Comparison of ENCODE assay signal across 10 cellular contexts in the genomic region with DNA sequence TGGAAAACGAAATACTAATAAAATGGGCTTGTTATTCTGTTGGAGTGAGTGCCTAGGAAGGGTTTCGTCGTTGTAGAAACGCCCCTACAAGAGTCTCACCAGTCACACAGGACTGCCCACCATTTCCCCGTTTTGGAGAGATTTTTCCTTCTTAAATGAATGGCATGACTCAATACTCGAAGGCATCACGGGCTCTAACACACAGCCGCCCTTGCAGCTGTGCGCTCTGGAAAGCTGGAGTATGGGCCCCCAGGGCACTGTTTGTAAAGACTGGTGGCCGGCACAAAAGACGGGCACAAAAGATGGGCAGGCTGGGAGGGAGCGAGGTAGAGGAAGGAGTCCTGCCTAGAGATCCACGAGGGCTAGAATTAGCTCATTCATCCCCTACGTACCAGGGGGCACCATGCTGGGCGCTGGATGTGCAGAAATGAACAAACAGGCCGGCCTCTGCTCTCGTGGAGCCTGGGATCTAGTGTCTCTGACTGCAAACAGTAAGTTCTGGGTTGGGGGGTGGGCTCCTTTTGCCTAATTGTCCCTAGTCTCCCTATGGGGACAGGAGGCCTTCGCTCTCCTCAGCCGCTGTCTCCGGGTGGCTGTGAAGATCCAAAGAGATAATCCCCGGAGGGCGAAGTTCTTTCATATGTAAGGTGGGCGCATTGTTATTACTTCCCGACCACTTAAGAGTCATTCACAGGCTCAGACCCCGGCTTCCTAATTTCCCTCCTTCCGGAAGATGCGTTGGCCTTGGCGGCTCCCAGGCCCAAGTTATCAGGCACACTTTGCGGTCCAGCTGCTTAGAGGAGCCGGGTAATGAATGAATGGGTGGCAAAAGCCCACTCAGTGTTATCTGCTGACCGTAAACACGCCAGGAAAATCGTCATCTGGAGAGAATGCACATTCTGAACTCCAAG. TPM values are rescaled to one million over a fixed set of nuclear protein-coding genes. Genes with fewer than 3 reads are reported as not detected.
DNase-seq lines count a peak whose midpoint lies in the region; ATAC-seq and TF ChIP-seq lines count a peak whose summit lies in the region.
"Had no signal": no experiment of that assay in that cellular context is flagged by ENCODE, and none has a peak within 500 bp of the region (broad histone marks: within the 10 kb centered on the region; RNA-seq: fewer than 3 reads in every experiment).

No MANE protein-coding gene starts in this region.

- H3K79me2 ChIP-seq in PC-3 (ENCODE audit: low read length): no peaks in the 10 kb centered on the region

- H3F3A ChIP-seq in PC-3 (ENCODE audit: low read length, unreplicated experiment): no peaks in the 10 kb centered on the region

- H3K4me2 ChIP-seq in PC-3 (ENCODE audit: low read length): no peak overlapping the region

- 9 to 12% methylated on average over 15 to 25 of the region's 33 CpGs for WGBS in mesodermal cell (ENCODE audit: insufficient coverage in 2 of 2), 2 experiments
- WGBS in adrenal gland, 4 donors: 37 to 49% (median 42%) methylated on average over 29 to 33 of the region's 33 CpGs

- CTCF ChIA-PET in PC-3 (lab: Charles Lee): no interaction called here

- DNase-seq in stimulated activated naive CD8-positive, alpha-beta T cell treated with anti-CD3 and anti-CD28 coated beads, Interleukin-15, Interleukin-2, amounts not matched to agents 100 U/mL and 50 U/mL, for 24 hours: no peak
- DNase-seq in chondrocyte (ENCODE audit: low spot score): no peak
- DNase-seq in PC-3: no peak
- no peak for DNase-seq in NCI-H226
- no peak for DNase-seq in kidney glomerular epithelial cell (lab: John Stamatoyannopoulos, UW)
- DNase-seq in adrenal gland: no peak
- DNase-seq: OCI-M1 had no signal

- H3K4me1 ChIP-seq in mesodermal cell (ENCODE audit: control insufficient read depth, insufficient read depth, low read length, poor library complexity, severe bottlenecking) (peaks cover 21% of the 10 kb centered on the region), PC-3 (ENCODE audit: insufficient read depth, low read length) (no peaks in the 10 kb centered on the region; the same call in 1 of the 2 replicates), adrenal gland (replicated peaks in 1 of 2) (peaks cover 3 to 24% of the 10 kb centered on the region in 2 donors)

- POLR2A ChIA-PET in PC-3 (lab: Charles Lee; ENCODE audit: unreplicated experiment): no interaction called here

- H3K4me3 Mint-ChIP-seq in stimulated activated naive CD8-positive, alpha-beta T cell treated with anti-CD3 and anti-CD28 coated beads, Interleukin-15, Interleukin-2, amounts not matched to agents 100 ng/mL and 50 ng/mL, for 24 hours: peak overlapping the region; percentile 44
- peak overlapping the region; percentile 81 for H3K4me3 Mint-ChIP-seq in chondrocyte (ENCODE audit: unreplicated experiment)

- H3K4me3 ChIP-seq in mesodermal cell (ENCODE audit: extremely low read depth, insufficient read depth, low read length, poor library complexity, severe bottlenecking) (peak overlapping the region; percentile 46), PC-3 (ENCODE audit: low read length) (no peak overlapping the region), adrenal gland (no peak overlapping the region)

- H3K27me3 ChIP-seq in PC-3 (ENCODE audit: low read length) (peaks cover 51% of the 10 kb centered on the region), adrenal gland (peaks cover 68% of the 10 kb centered on the region)

- no peaks in the 10 kb centered on the region for H3K9me3 Mint-ChIP-seq in stimulated activated naive CD8-positive, alpha-beta T cell treated with anti-CD3 and anti-CD28 coated beads, Interleukin-15, Interleukin-2, amounts not matched to agents 100 ng/mL and 50 ng/mL, for 24 hours
- no peaks in the 10 kb centered on the region for H3K9me3 Mint-ChIP-seq in chondrocyte (ENCODE audit: low read depth)

- no peak overlapping the region for H3K9ac ChIP-seq in PC-3 (ENCODE audit: low read length)

- H3K9me2 ChIP-seq in PC-3 (replicated peaks; ENCODE audit: low read length): no peaks in the 10 kb centered on the region

- TF ChIP-seq CTCF in chondrocyte (IDR thresholded peaks at IDR 0.05): no peak
- no peak for TF ChIP-seq CTCF in PC-3 (conservative IDR thresholded peaks at IDR 0.05; ENCODE audit: low read depth, low read length)
- no peak for TF ChIP-seq CTCF in adrenal gland (IDR thresholded peaks at IDR 0.05)

- BruUV-seq in PC-3 (replicated peaks; lab: Mats Ljungman, UMichigan): no TSS peak

- no peak overlapping the region for H3K27ac Mint-ChIP-seq in stimulated activated naive CD8-positive, alpha-beta T cell treated with anti-CD3 and anti-CD28 coated beads, Interleukin-15, Interleukin-2, amounts not matched to agents 100 ng/mL and 50 ng/mL, for 24 hours
- H3K27ac Mint-ChIP-seq in chondrocyte (ENCODE audit: unreplicated experiment): peak overlapping the region; percentile 80

- intact Hi-C loops in PC-3 (cut with micrococcal nuclease) (no loop called here), adrenal gland (cut with DNase I) (no loop called here)

- H3K27ac ChIP-seq in mesodermal cell (ENCODE audit: low read depth, low read length, severe bottlenecking) (peak overlapping the region; percentile 67), PC-3 (ENCODE audit: low read length) (no peak overlapping the region), adrenal gland (no peak overlapping the region)
- H3K27ac ChIP-seq: C4-2B had no signal

- H3K36me3 ChIP-seq in mesodermal cell (ENCODE audit: control insufficient read depth, insufficient read depth, low read length): no peaks in the 10 kb centered on the region
- H3K36me3 ChIP-seq in PC-3 (ENCODE audit: low read depth, low read length): no peaks in the 10 kb centered on the region
- H3K36me3 ChIP-seq in adrenal gland (replicated peaks in 1 of 2): no peaks in the 10 kb centered on the region

- peaks cover 89% of the 10 kb centered on the region for H3K27me3 Mint-ChIP-seq in stimulated activated naive CD8-positive, alpha-beta T cell treated with anti-CD3 and anti-CD28 coated beads, Interleukin-15, Interleukin-2, amounts not matched to agents 100 ng/mL and 50 ng/mL, for 24 hours
- H3K27me3 Mint-ChIP-seq in chondrocyte (ENCODE audit: low read depth): peaks cover 41% of the 10 kb centered on the region

- H3K4me1 Mint-ChIP-seq in stimulated activated naive CD8-positive, alpha-beta T cell treated with anti-CD3 and anti-CD28 coated beads, Interleukin-15, Interleukin-2, amounts not matched to agents 100 ng/mL and 50 ng/mL, for 24 hours (ENCODE audit: low read depth): peaks cover 43% of the 10 kb centered on the region
- peaks cover 61% of the 10 kb centered on the region for H3K4me1 Mint-ChIP-seq in chondrocyte (ENCODE audit: low read depth)

- no peaks in the 10 kb centered on the region for H3K9me3 ChIP-seq in mesodermal cell (ENCODE audit: control insufficient read depth, low read length)
- no peaks in the 10 kb centered on the region for H3K9me3 ChIP-seq in PC-3 (ENCODE audit: low read length)
- no peaks in the 10 kb centered on the region for H3K9me3 ChIP-seq in adrenal gland (replicated peaks in 1 of 3)

- no peaks in the 10 kb centered on the region for H4K20me1 ChIP-seq in PC-3 (ENCODE audit: low read length)

- H3K36me3 Mint-ChIP-seq in stimulated activated naive CD8-positive, alpha-beta T cell treated with anti-CD3 and anti-CD28 coated beads, Interleukin-15, Interleukin-2, amounts not matched to agents 100 ng/mL and 50 ng/mL, for 24 hours (ENCODE audit: low read depth): no peaks in the 10 kb centered on the region
- H3K36me3 Mint-ChIP-seq in chondrocyte (ENCODE audit: low read depth): peaks cover 5% of the 10 kb centered on the region

- no peak overlapping the region for H2AFZ ChIP-seq in PC-3 (ENCODE audit: low read length)

- TF ChIP-seq POLR2A in adrenal gland (IDR thresholded peaks at IDR 0.05): no peak

- ATAC-seq in stimulated activated naive CD8-positive, alpha-beta T cell treated with anti-CD3 and anti-CD28 coated beads, Interleukin-15, Interleukin-2, amounts not matched to agents 100 U/mL and 50 U/mL, for 24 hours: no peak
- ATAC-seq in PC-3: no peak

RNA-seq across cellular contexts. Expression of a gene that starts 1.1 kb away (rescaled TPM):
- total RNA-seq in chondrocyte (120 to 233 TPM (median 130 TPM) in 3 replicates), PC-3 (2014; rRNA removed) (not detected in 2 replicates), adrenal gland (10 to 100 TPM in 1 of 8 donors, 1 to 10 TPM in 5, under 1 TPM in 2; 0.57 to 23.2 (median 2.5) TPM)
- 41.0 TPM for polyA plus RNA-seq in mesodermal cell (2013, experiment 1 of 2)
- 32.1 TPM for polyA plus RNA-seq in mesodermal cell (2013, experiment 2 of 2)
- 10 to 100 TPM in 1 of 3 donors, 1 to 10 TPM in 2; 2.0 to 22.3 (median 9.0) TPM for polyA plus RNA-seq in adrenal gland

RNA-seq across cellular contexts. Expression of a gene that starts 30.2 kb away (rescaled TPM):
- total RNA-seq in chondrocyte (0.62 to 1.2 TPM (median 0.99 TPM) in 3 replicates), PC-3 (2014; rRNA removed) (not detected in 2 replicates), adrenal gland (1 to 10 TPM in 3 of 8 donors, under 1 TPM in 1, not detected in 4; 0.18 to 6.3 (median 1.5) TPM)
- 4.6 TPM for polyA plus RNA-seq in mesodermal cell (2013, experiment 1 of 2)
- polyA plus RNA-seq in mesodermal cell (2013, experiment 2 of 2): 3.2 TPM
- polyA plus RNA-seq in adrenal gland: 1 to 10 TPM in 2 of 3 donors, under 1 TPM in 1; 0.55 to 3.1 (median 1.0) TPM
